ENCODE assay signal across 22 cellular contexts in genomic region chr20:53493201-53493908, GRCh38.
A peak's percentile ranks its signal among the peaks of the same experiment; 100 is the strongest.
DNase-seq lines count a peak whose midpoint lies in the region; ATAC-seq and TF ChIP-seq lines count a peak whose summit lies in the region.
"Had no signal": no experiment of that assay in that cellular context is flagged by ENCODE, and none has a peak within 500 bp of the region (broad histone marks: within the 10 kb centered on the region; RNA-seq: fewer than 3 reads in every experiment).

No MANE protein-coding gene starts in this region.

- H3K4me3 ChIP-seq in liver (ENCODE audit: low read depth in 1 of 3, low read length in 3 of 3): no peak overlapping the region
- no peak overlapping the region for H3K4me3 ChIP-seq in right lobe of liver
- peak overlapping the region; percentile 52 for H3K4me3 ChIP-seq in adipocyte (ENCODE audit: low read length)
- H3K4me3 ChIP-seq in SJCRH30: no peak overlapping the region
- H3K4me3 ChIP-seq: breast epithelium, gastroesophageal sphincter, PC-9, vagina had no signal

- no peak for ATAC-seq in right lobe of liver
- ATAC-seq in GM21528 (IDR thresholded peaks at IDR 0.05; ENCODE audit: low FRiP score, unreplicated experiment): no peak
- no peak for ATAC-seq in GM21529 (IDR thresholded peaks at IDR 0.05; ENCODE audit: unreplicated experiment)
- ATAC-seq: activated naive CD4-positive, alpha-beta T cell treated with anti-CD3 and anti-CD28 coated beads, Interleukin-2, amount 50 U/mL, for 72 hours; gastroesophageal sphincter; stimulated activated naive CD8-positive, alpha-beta T cell treated with anti-CD3 and anti-CD28 coated beads, Interleukin-15, amount 100 ng/mL, for 72 hours had no signal

- H3K27me3 ChIP-seq in liver (ENCODE audit: control insufficient read depth in 4 of 4, insufficient read depth in 4 of 4, low read length in 3 of 4) (no peaks in the 10 kb centered on the region), right lobe of liver (no peaks in the 10 kb centered on the region), adipocyte (replicated peaks; ENCODE audit: control insufficient read depth, insufficient read depth, low read length) (no peaks in the 10 kb centered on the region), SJCRH30 (peaks cover 19% of the 10 kb centered on the region)
- H3K27me3 ChIP-seq: breast epithelium, vagina had no signal

- no peak for DNase-seq in right lobe of liver
- peak; percentile 2 for DNase-seq in adipocyte (ENCODE audit: low read depth)
- DNase-seq in left kidney (ENCODE audit: low read depth, low spot score): peak; percentile 40
- DNase-seq in SJCRH30: no peak
- DNase-seq in caudate nucleus (lab: John Stamatoyannopoulos, UW): no peak
- DNase-seq: activated CD4-positive, alpha-beta T cell treated with anti-CD3 and anti-CD28 coated beads, Interleukin-2, amount 50 U/mL, for 48 hours; activated T-cell treated with anti-CD3 and anti-CD28 coated beads, Interleukin-2, amount 50 U/mL, for 1 hour; effector CD4-positive, alpha-beta T cell; GF-D8; H7; NCI-H2029 treated with DMSO at 0.1 percent for 48 hours; NCI-H524 treated with DMSO at 0.1 percent for 48 hours; nephron progenitor cell; PC-9; stimulated activated naive CD8-positive, alpha-beta T cell treated with anti-CD3 and anti-CD28 coated beads, Interleukin-15, amount 100 ng/mL, for 72 hours had no signal

- no peaks in the 10 kb centered on the region for H3K9me3 ChIP-seq in liver (ENCODE audit: control insufficient read depth in 4 of 4, low read length in 3 of 4)
- no peaks in the 10 kb centered on the region for H3K9me3 ChIP-seq in right lobe of liver
- H3K9me3 ChIP-seq in adipocyte (ENCODE audit: control insufficient read depth, low read length): no peaks in the 10 kb centered on the region
- H3K9me3 ChIP-seq in SJCRH30 (replicated peaks): no peaks in the 10 kb centered on the region
- H3K9me3 ChIP-seq: vagina had no signal

- peak; percentile 24 to 31 for TF ChIP-seq RAD21 in liver (IDR thresholded peaks at IDR 0.05)

- intact Hi-C loops in right lobe of liver (cut with DNase I): no loop called here

- H3K36me3 ChIP-seq in liver (ENCODE audit: control insufficient read depth in 4 of 4, insufficient read depth in 3 of 4, low read depth in 1 of 4, low read length in 3 of 4) (no peaks in the 10 kb centered on the region), right lobe of liver (no peaks in the 10 kb centered on the region), adipocyte (ENCODE audit: control insufficient read depth, insufficient read depth, low read length, severe bottlenecking) (no peaks in the 10 kb centered on the region), SJCRH30 (no peaks in the 10 kb centered on the region)
- H3K36me3 ChIP-seq: breast epithelium, gastroesophageal sphincter, vagina had no signal

- H3K27ac ChIP-seq in liver (ENCODE audit: low read depth in 1 of 2, low read length in 2 of 2) (no peak overlapping the region), right lobe of liver (no peak overlapping the region), SJCRH30 (no peak overlapping the region), caudate nucleus (ENCODE audit: low read depth, low read length) (no peak overlapping the region)
- H3K27ac ChIP-seq: breast epithelium, gastroesophageal sphincter, PC-9, vagina had no signal

- TF ChIP-seq CTCF in liver (IDR thresholded peaks at IDR 0.05; ENCODE audit: low read depth, low read length, missing input control) (no peak), right lobe of liver (IDR thresholded peaks at IDR 0.05) (peak in 1 of 4 donors; percentile 15)

- no peak for TF ChIP-seq POLR2A in right lobe of liver (IDR thresholded peaks at IDR 0.05)

- WGBS in liver: 88% methylated on average over 4 of the region's 4 CpGs
- WGBS in right lobe of liver (ENCODE audit: insufficient coverage, low coverage, low lambda C conversion rate, missing lambda C conversion rate): 63% methylated on average over 4 of the region's 4 CpGs

- no peaks in the 10 kb centered on the region for H3K4me1 ChIP-seq in liver (ENCODE audit: control insufficient read depth in 4 of 4, insufficient read depth in 4 of 4, low read length in 3 of 4)
- H3K4me1 ChIP-seq in right lobe of liver: no peaks in the 10 kb centered on the region
- H3K4me1 ChIP-seq in adipocyte (ENCODE audit: control insufficient read depth, insufficient read depth, low read length): peaks cover 26% of the 10 kb centered on the region
- no peaks in the 10 kb centered on the region for H3K4me1 ChIP-seq in SJCRH30
- H3K4me1 ChIP-seq: breast epithelium had no signal

- no peak overlapping the region for H3K9ac ChIP-seq in liver (ENCODE audit: low read depth in 1 of 2, low read length in 2 of 2)
- H3K9ac ChIP-seq in adipocyte (ENCODE audit: low read length): peak overlapping the region; percentile 39

TF ChIP-seq in liver, 16 proteins besides CTCF, POLR2A, EP300 and RAD21:
- TF ChIP-seq SP1 (IDR thresholded peaks at IDR 0.05): no peak
- no peak for TF ChIP-seq NR2F2 (IDR thresholded peaks at IDR 0.05)
- TF ChIP-seq HNF4A (conservative IDR thresholded peaks at IDR 0.05): no peak
- no peak for TF ChIP-seq ZBTB33 (IDR thresholded peaks at IDR 0.05)
- TF ChIP-seq GABPA (IDR thresholded peaks at IDR 0.05 in 1 of 2, conservative IDR thresholded peaks at IDR 0.05 in 1 of 2): no peak
- no peak for TF ChIP-seq FOXA2 (IDR thresholded peaks at IDR 0.05)
- no peak for TF ChIP-seq ATF3 (IDR thresholded peaks at IDR 0.05)
- no peak for TF ChIP-seq EGR1 (IDR thresholded peaks at IDR 0.05; ENCODE audit: low read depth in 2 of 2)
- no peak for TF ChIP-seq REST (IDR thresholded peaks at IDR 0.05)
- no peak for TF ChIP-seq FOXA1 (IDR thresholded peaks at IDR 0.05)
- TF ChIP-seq TAF1 (conservative IDR thresholded peaks at IDR 0.05): no peak
- no peak for TF ChIP-seq JUND (IDR thresholded peaks at IDR 0.05)
- no peak for TF ChIP-seq YY1 (IDR thresholded peaks at IDR 0.05)
- no peak for TF ChIP-seq HNF4G (IDR thresholded peaks at IDR 0.05)
- no peak for TF ChIP-seq MAX (IDR thresholded peaks at IDR 0.05)
- no peak for TF ChIP-seq RXRA (IDR thresholded peaks at IDR 0.05)

Comparison
In these comparisons a context has a peak if more than half of its experiments do, and no peak if none do; other contexts are left out.
1. DNase-seq: peak in adipocyte (single experiment) and left kidney (single experiment); none in right lobe of liver (0 of 3), SJCRH30 (0 of 2) and caudate nucleus (0 of 61).